In genomic region chr15:58742424-58743160, GRCh38 we compare ENCODE assay signal across 1 cellular context.
TF ChIP-seq lines count a peak whose summit lies in the region.

No MANE protein-coding gene starts in this region.

TF ChIP-seq in HepG2, 621 proteins besides CTCF, POLR2A, EP300 and RAD21 (continued from another document and continues in another):
- TF ChIP-seq ZNF574 (CRISPR knock-in tag; IDR thresholded peaks at IDR 0.05): no peak
- TF ChIP-seq, protein P1, sequence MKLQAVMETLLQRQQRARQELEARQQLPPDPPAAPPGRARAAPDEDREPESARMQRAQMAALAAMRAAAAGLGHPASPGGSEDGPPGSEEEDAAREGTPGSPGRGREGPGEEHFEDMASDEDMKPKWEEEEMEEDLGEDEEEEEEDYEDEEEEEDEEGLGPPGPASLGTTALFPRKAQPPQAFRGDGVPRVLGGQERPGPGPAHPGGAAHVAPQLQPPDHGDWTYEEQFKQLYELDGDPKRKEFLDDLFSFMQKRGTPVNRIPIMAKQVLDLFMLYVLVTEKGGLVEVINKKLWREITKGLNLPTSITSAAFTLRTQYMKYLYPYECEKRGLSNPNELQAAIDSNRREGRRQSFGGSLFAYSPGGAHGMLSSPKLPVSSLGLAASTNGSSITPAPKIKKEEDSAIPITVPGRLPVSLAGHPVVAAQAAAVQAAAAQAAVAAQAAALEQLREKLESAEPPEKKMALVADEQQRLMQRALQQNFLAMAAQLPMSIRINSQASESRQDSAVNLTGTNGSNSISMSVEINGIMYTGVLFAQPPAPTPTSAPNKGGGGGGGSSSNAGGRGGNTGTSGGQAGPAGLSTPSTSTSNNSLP (IDR thresholded peaks at IDR 0.05; ENCODE audit: low read depth, low read length): no peak
- TF ChIP-seq ZMYM3 (CRISPR knock-in tag; IDR thresholded peaks at IDR 0.05): no peak
- TF ChIP-seq ZNF776 (CRISPR knock-in tag; IDR thresholded peaks at IDR 0.05): no peak
- TF ChIP-seq, protein P2, sequence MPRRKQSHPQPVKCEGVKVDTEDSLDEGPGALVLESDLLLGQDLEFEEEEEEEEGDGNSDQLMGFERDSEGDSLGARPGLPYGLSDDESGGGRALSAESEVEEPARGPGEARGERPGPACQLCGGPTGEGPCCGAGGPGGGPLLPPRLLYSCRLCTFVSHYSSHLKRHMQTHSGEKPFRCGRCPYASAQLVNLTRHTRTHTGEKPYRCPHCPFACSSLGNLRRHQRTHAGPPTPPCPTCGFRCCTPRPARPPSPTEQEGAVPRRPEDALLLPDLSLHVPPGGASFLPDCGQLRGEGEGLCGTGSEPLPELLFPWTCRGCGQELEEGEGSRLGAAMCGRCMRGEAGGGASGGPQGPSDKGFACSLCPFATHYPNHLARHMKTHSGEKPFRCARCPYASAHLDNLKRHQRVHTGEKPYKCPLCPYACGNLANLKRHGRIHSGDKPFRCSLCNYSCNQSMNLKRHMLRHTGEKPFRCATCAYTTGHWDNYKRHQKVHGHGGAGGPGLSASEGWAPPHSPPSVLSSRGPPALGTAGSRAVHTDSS (CRISPR knock-in tag; conservative IDR thresholded peaks at IDR 0.05): no peak
- TF ChIP-seq FOXA3 (CRISPR knock-in tag; IDR thresholded peaks at IDR 0.05): 0 out of 2 replicates have a peak, but pooled peaks have one; percentile 31
- peak; percentile 87 for TF ChIP-seq NR2F6 (IDR thresholded peaks at IDR 0.05)
- peak; percentile 94 for TF ChIP-seq NR2F6 (CRISPR knock-in tag; IDR thresholded peaks at IDR 0.05)
- 0 out of 2 replicates have a peak, but pooled peaks have one; percentile 20 for TF ChIP-seq HNF4G (IDR thresholded peaks at IDR 0.05; ENCODE audit: borderline replicate concordance, low read depth, low read length)
- 0 out of 2 replicates have a peak, but pooled peaks have one; percentile 29 for TF ChIP-seq HNF4G (CRISPR knock-in tag; IDR thresholded peaks at IDR 0.05; ENCODE audit: borderline replicate concordance, low read depth)
- no peak for TF ChIP-seq ISL2 (CRISPR knock-in tag; IDR thresholded peaks at IDR 0.05)
- TF ChIP-seq, protein P3, sequence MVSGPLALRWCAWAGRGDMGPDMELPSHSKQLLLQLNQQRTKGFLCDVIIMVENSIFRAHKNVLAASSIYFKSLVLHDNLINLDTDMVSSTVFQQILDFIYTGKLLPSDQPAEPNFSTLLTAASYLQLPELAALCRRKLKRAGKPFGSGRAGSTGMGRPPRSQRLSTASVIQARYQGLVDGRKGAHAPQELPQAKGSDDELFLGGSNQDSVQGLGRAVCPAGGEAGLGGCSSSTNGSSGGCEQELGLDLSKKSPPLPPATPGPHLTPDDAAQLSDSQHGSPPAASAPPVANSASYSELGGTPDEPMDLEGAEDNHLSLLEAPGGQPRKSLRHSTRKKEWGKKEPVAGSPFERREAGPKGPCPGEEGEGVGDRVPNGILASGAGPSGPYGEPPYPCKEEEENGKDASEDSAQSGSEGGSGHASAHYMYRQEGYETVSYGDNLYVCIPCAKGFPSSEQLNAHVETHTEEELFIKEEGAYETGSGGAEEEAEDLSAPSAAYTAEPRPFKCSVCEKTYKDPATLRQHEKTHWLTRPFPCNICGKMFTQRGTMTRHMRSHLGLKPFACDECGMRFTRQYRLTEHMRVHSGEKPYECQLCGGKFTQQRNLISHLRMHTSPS (CRISPR knock-in tag; IDR thresholded peaks at IDR 0.05; ENCODE audit: low read depth): no peak
- TF ChIP-seq ERF (CRISPR knock-in tag; IDR thresholded peaks at IDR 0.05): no peak
- TF ChIP-seq, protein P4, sequence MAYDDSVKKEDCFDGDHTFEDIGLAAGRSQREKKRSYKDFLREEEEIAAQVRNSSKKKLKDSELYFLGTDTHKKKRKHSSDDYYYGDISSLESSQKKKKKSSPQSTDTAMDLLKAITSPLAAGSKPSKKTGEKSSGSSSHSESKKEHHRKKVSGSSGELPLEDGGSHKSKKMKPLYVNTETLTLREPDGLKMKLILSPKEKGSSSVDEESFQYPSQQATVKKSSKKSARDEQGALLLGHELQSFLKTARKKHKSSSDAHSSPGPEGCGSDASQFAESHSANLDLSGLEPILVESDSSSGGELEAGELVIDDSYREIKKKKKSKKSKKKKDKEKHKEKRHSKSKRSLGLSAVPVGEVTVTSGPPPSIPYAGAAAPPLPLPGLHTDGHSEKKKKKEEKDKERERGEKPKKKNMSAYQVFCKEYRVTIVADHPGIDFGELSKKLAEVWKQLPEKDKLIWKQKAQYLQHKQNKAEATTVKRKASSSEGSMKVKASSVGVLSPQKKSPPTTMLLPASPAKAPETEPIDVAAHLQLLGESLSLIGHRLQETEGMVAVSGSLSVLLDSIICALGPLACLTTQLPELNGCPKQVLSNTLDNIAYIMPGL (CRISPR knock-in tag; IDR thresholded peaks at IDR 0.05; ENCODE audit: borderline replicate concordance in 1 of 2, low read depth in 1 of 2): 0 out of 4 replicates have a peak, but pooled peaks of 1 of the 2 experiments have one; percentile 20
- TF ChIP-seq SKI (IDR thresholded peaks at IDR 0.05; ENCODE audit: partially characterized antibody): no peak
- no peak for TF ChIP-seq XBP1 (CRISPR knock-in tag; IDR thresholded peaks at IDR 0.05)
- TF ChIP-seq NR2F2 (IDR thresholded peaks at IDR 0.05; ENCODE audit: borderline replicate concordance, low read depth): 0 out of 2 replicates have a peak, but pooled peaks have one; percentile 28
- TF ChIP-seq, protein P5, sequence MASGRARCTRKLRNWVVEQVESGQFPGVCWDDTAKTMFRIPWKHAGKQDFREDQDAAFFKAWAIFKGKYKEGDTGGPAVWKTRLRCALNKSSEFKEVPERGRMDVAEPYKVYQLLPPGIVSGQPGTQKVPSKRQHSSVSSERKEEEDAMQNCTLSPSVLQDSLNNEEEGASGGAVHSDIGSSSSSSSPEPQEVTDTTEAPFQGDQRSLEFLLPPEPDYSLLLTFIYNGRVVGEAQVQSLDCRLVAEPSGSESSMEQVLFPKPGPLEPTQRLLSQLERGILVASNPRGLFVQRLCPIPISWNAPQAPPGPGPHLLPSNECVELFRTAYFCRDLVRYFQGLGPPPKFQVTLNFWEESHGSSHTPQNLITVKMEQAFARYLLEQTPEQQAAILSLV (CRISPR knock-in tag; IDR thresholded peaks at IDR 0.05; ENCODE audit: borderline replicate concordance): no peak
- TF ChIP-seq SKIL (CRISPR knock-in tag; IDR thresholded peaks at IDR 0.05; ENCODE audit: borderline replicate concordance): no peak
- peak; percentile 46; the same call in 1 of the 2 replicates for TF ChIP-seq SALL1 (CRISPR knock-in tag; IDR thresholded peaks at IDR 0.05)
- TF ChIP-seq ZKSCAN1 (IDR thresholded peaks at IDR 0.05; ENCODE audit: low read length): no peak
- no peak for TF ChIP-seq MXD4 (CRISPR knock-in tag; IDR thresholded peaks at IDR 0.05)
- TF ChIP-seq, protein P6, sequence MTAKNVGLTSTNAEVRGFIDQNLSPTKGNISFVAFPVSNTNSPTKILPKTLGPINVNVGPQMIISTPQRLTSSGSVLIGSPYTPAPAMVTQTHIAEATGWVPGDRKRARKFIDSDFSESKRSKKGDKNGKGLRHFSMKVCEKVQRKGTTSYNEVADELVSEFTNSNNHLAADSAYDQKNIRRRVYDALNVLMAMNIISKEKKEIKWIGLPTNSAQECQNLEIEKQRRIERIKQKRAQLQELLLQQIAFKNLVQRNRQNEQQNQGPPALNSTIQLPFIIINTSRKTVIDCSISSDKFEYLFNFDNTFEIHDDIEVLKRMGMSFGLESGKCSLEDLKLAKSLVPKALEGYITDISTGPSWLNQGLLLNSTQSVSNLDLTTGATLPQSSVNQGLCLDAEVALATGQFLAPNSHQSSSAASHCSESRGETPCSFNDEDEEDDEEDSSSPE (CRISPR knock-in tag; IDR thresholded peaks at IDR 0.05): no peak
- no peak for TF ChIP-seq ZNF333 (CRISPR knock-in tag; IDR thresholded peaks at IDR 0.05; ENCODE audit: borderline replicate concordance)
- peak; percentile 17; the same call in 1 of the 2 replicates for TF ChIP-seq CEBPB (IDR thresholded peaks at IDR 0.05; ENCODE audit: borderline replicate concordance, low read depth, low read length)
- TF ChIP-seq, protein P7, sequence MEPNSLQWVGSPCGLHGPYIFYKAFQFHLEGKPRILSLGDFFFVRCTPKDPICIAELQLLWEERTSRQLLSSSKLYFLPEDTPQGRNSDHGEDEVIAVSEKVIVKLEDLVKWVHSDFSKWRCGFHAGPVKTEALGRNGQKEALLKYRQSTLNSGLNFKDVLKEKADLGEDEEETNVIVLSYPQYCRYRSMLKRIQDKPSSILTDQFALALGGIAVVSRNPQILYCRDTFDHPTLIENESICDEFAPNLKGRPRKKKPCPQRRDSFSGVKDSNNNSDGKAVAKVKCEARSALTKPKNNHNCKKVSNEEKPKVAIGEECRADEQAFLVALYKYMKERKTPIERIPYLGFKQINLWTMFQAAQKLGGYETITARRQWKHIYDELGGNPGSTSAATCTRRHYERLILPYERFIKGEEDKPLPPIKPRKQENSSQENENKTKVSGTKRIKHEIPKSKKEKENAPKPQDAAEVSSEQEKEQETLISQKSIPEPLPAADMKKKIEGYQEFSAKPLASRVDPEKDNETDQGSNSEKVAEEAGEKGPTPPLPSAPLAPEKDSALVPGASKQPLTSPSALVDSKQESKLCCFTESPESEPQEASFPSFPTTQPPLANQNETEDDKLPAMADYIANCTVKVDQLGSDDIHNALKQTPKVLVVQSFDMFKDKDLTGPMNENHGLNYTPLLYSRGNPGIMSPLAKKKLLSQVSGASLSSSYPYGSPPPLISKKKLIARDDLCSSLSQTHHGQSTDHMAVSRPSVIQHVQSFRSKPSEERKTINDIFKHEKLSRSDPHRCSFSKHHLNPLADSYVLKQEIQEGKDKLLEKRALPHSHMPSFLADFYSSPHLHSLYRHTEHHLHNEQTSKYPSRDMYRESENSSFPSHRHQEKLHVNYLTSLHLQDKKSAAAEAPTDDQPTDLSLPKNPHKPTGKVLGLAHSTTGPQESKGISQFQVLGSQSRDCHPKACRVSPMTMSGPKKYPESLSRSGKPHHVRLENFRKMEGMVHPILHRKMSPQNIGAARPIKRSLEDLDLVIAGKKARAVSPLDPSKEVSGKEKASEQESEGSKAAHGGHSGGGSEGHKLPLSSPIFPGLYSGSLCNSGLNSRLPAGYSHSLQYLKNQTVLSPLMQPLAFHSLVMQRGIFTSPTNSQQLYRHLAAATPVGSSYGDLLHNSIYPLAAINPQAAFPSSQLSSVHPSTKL (CRISPR knock-in tag; IDR thresholded peaks at IDR 0.05): peak; percentile 66
- TF ChIP-seq IRF2 (CRISPR knock-in tag; IDR thresholded peaks at IDR 0.05): no peak
- TF ChIP-seq, protein P8, sequence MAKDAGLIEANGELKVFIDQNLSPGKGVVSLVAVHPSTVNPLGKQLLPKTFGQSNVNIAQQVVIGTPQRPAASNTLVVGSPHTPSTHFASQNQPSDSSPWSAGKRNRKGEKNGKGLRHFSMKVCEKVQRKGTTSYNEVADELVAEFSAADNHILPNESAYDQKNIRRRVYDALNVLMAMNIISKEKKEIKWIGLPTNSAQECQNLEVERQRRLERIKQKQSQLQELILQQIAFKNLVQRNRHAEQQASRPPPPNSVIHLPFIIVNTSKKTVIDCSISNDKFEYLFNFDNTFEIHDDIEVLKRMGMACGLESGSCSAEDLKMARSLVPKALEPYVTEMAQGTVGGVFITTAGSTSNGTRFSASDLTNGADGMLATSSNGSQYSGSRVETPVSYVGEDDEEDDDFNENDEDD (CRISPR knock-in tag; IDR thresholded peaks at IDR 0.05; ENCODE audit: borderline replicate concordance): no peak
- no peak for TF ChIP-seq GTF2F1 (IDR thresholded peaks at IDR 0.05; ENCODE audit: low read length)
- no peak for TF ChIP-seq ZNF432 (CRISPR knock-in tag; IDR thresholded peaks at IDR 0.05; ENCODE audit: borderline replicate concordance)
- TF ChIP-seq PHF21A (CRISPR knock-in tag; IDR thresholded peaks at IDR 0.05): peak; percentile 62; the same call in 1 of the 2 replicates
- no peak for TF ChIP-seq DNMT1 (CRISPR knock-in tag; IDR thresholded peaks at IDR 0.05)
- 0 out of 2 replicates have a peak, but pooled peaks have one; percentile 27 for TF ChIP-seq GFI1 (CRISPR knock-in tag; IDR thresholded peaks at IDR 0.05; ENCODE audit: borderline replicate concordance)
- no peak for TF ChIP-seq SPEN (CRISPR knock-in tag; IDR thresholded peaks at IDR 0.05; ENCODE audit: low read depth)
- peak; percentile 59 for TF ChIP-seq HOXA3 (CRISPR knock-in tag; IDR thresholded peaks at IDR 0.05)
- TF ChIP-seq, protein P9, sequence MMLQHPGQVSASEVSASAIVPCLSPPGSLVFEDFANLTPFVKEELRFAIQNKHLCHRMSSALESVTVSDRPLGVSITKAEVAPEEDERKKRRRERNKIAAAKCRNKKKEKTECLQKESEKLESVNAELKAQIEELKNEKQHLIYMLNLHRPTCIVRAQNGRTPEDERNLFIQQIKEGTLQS (CRISPR knock-in tag; IDR thresholded peaks at IDR 0.05): 0 out of 2 replicates have a peak, but pooled peaks have one; percentile 18
- 0 out of 2 replicates have a peak, but pooled peaks have one; percentile 26 for TF ChIP-seq ZMYM4 (CRISPR knock-in tag; IDR thresholded peaks at IDR 0.05)
